Comparison of ENCODE assay signal across 8 cellular contexts in genomic region chr2:64488050-64488974, GRCh38. TPM values are rescaled to one million over a fixed set of nuclear protein-coding genes. Genes with fewer than 3 reads are reported as not detected.
DNase-seq lines count a peak whose midpoint lies in the region; ATAC-seq and TF ChIP-seq lines count a peak whose summit lies in the region.

No MANE protein-coding gene starts in this region.

- H3K4me1 Mint-ChIP-seq in activated T-cell treated with anti-CD3 and anti-CD28 coated beads, Interleukin-2, amount 50 U/mL, for 4 hours (ENCODE audit: low read depth) = peaks cover 5% of the 10 kb centered on the region

- peak; percentile 42 for DNase-seq in NCI-H1092 treated with DMSO at 0.1 percent for 48 hours (lab: John Stamatoyannopoulos, UW)
- DNase-seq in NCI-H1092 (lab: John Stamatoyannopoulos, UW) = no peak
- peak; percentile 52 for DNase-seq in Panc1 (ENCODE audit: low read depth, low spot score)
- DNase-seq in activated T-cell treated with anti-CD3 and anti-CD28 coated beads, Interleukin-2, amount 50 U/mL, for 4 hours = peak; percentile 85
- peak; percentile 75 for DNase-seq in fibroblast of pulmonary artery (ENCODE audit: low read depth)
- DNase-seq in stromal cell of bone marrow (ENCODE audit: low read depth) = peak; percentile 24

- TF ChIP-seq CTCF in Panc1 (IDR thresholded peaks at IDR 0.05) (peak; percentile 96), fibroblast of pulmonary artery (IDR thresholded peaks at IDR 0.05; ENCODE audit: low read length, missing control alignments) (peak; percentile 93), neutrophil (IDR thresholded peaks at IDR 0.05) (peak; percentile 94)

- POLR2A ChIA-PET in Panc1 (lab: Charles Lee) = no interaction called here

- intact Hi-C loops in Panc1 (cut with micrococcal nuclease; ENCODE audit: unreplicated experiment) = loop anchor here (1.0 to 5.0 kb wide), 2 partner anchors 157 to 441 kb away; no protein-coding TSS in a partner anchor

- H3K27ac ChIP-seq in Panc1 (ENCODE audit: low read length) (no peak overlapping the region), neutrophil (no peak overlapping the region)

- H3K36me3 ChIP-seq in Panc1 (ENCODE audit: control insufficient read depth, insufficient read depth, low read length) (no peaks in the 10 kb centered on the region), neutrophil (no peaks in the 10 kb centered on the region)

- CTCF ChIA-PET in Panc1 (lab: Charles Lee) = interaction anchor here (0.6 to 1.9 kb wide), 10 partner anchors 16 to 1461 kb away, joined by 3 to 23 read pairs (median 4); no protein-coding TSS in a partner anchor

- H3K27me3 Mint-ChIP-seq in activated T-cell treated with anti-CD3 and anti-CD28 coated beads, Interleukin-2, amount 50 U/mL, for 4 hours (ENCODE audit: low read depth) = peaks cover 4% of the 10 kb centered on the region

- peak; percentile 72 for ATAC-seq in HG03280 (IDR thresholded peaks at IDR 0.05; ENCODE audit: unreplicated experiment)
- peak; percentile 81 for ATAC-seq in Panc1
- ATAC-seq in activated T-cell treated with anti-CD3 and anti-CD28 coated beads, Interleukin-2, amount 50 U/mL, for 4 hours = peak; percentile 71 to 77

- no peaks in the 10 kb centered on the region for H3K36me3 Mint-ChIP-seq in activated T-cell treated with anti-CD3 and anti-CD28 coated beads, Interleukin-2, amount 50 U/mL, for 4 hours (ENCODE audit: insufficient read depth)

- no peak overlapping the region for H3K4me3 Mint-ChIP-seq in activated T-cell treated with anti-CD3 and anti-CD28 coated beads, Interleukin-2, amount 50 U/mL, for 4 hours

- H3K9me3 Mint-ChIP-seq in activated T-cell treated with anti-CD3 and anti-CD28 coated beads, Interleukin-2, amount 50 U/mL, for 4 hours = no peaks in the 10 kb centered on the region

- no TSS peak for BruUV-seq in Panc1 (replicated peaks; lab: Mats Ljungman, UMichigan)

- H3K9me3 ChIP-seq in Panc1 (ENCODE audit: control insufficient read depth, insufficient read depth, low read depth, low read length) = no peaks in the 10 kb centered on the region
- no peaks in the 10 kb centered on the region for H3K9me3 ChIP-seq in neutrophil

- H3K4me1 ChIP-seq in Panc1 (ENCODE audit: control insufficient read depth, insufficient read depth, low read length) (no peaks in the 10 kb centered on the region), neutrophil (ENCODE audit: control insufficient read depth in 1 of 2, insufficient read depth in 1 of 2, low read depth in 1 of 2, low read length in 1 of 2) (peaks cover 7 to 12% of the 10 kb centered on the region in 2 experiments)

- no peak overlapping the region for H3K4me3 ChIP-seq in Panc1 (ENCODE audit: low read depth in 2 of 2, low read length in 2 of 2)
- H3K4me3 ChIP-seq in fibroblast of pulmonary artery (replicated peaks; ENCODE audit: low read depth, low read length) = no peak overlapping the region
- no peak overlapping the region for H3K4me3 ChIP-seq in neutrophil (ENCODE audit: low read depth in 1 of 2, low read length in 1 of 2)

- H3K27me3 ChIP-seq in Panc1 (ENCODE audit: control insufficient read depth, insufficient read depth, low read length) = peaks cover 32% of the 10 kb centered on the region
- H3K27me3 ChIP-seq in neutrophil = no peaks in the 10 kb centered on the region

- in situ Hi-C loops in Panc1 (cut with HindIII; ENCODE audit: low pct_unique_long_range_greater_than_20kb, low sequenced_read_pairs) = no loop called here

RNA-seq across cellular contexts. Expression of gene LGALSL, which starts 34.4 kb away (rescaled TPM):
- 5.3 TPM for total RNA-seq in Panc1 (2021; ENCODE audit: unreplicated experiment)
- 5.3 TPM for polyA plus RNA-seq in Panc1 (2012; ENCODE audit: insufficient read length)
- total RNA-seq in activated T-cell treated with anti-CD3 and anti-CD28 coated beads, Interleukin-2, amount 50 U/mL, for 4 hours = 1 to 10 TPM in 2 of 3 donors, under 1 TPM in 1; 0.73 to 2.3 (median 1.9) TPM

RNA-seq across cellular contexts. Expression of gene AFTPH, which starts 35.8 kb away (rescaled TPM):
- 17.9 TPM for total RNA-seq in Panc1 (2021; ENCODE audit: unreplicated experiment)
- 10.6 TPM for polyA plus RNA-seq in Panc1 (2012; ENCODE audit: insufficient read length)
- total RNA-seq in activated T-cell treated with anti-CD3 and anti-CD28 coated beads, Interleukin-2, amount 50 U/mL, for 4 hours = 10 to 100 TPM; 33.7 to 38.2 (median 37.4) TPM
